In the genomic region with DNA sequence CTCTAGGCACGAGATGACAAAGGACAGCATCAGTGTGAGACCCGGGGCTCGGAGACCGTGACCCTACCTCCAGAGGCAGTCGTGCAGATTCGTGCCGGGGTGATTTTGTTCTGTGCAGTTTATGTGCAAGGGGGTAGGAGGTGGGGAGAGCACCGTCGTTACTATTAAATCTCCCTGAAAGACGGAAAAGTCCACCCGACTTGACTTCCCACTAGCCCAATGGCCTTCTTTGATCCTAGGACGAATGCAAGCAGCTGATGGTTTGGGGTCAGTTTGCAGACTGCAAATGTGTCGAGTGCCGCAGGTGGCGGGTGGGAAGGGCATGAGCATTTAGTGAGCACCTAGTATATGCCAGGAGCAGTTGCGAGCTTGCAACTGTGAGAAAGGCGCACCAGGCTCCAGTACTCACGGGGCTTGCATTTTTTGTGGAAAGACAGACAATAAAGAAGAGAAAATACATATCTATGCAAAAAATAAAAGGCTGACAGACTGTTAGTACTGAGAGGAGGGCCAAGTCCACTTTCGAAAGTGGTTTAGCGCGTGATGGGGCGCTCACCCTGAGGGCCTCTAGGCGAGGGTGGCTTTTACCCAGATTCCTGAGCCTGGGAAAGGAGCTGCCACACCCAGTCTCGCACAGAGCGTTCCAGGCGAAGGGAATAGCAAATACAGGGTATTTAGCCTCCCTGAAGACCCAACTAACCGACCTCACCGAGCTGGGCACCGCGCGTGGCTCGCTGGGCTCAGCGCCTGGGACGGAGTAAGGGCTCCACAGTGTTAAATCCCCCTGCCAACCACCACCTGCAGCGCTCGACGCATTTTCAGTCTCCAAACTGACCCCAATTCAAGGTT, we compare ENCODE assay signal across 8 cellular contexts. TPM values are rescaled to one million over a fixed set of nuclear protein-coding genes. Genes with fewer than 3 reads are reported as not detected.
DNase-seq lines count a peak whose midpoint lies in the region; ATAC-seq and TF ChIP-seq lines count a peak whose summit lies in the region.

No MANE protein-coding gene starts in this region.

- intact Hi-C loops in heart left ventricle (cut with DNase I), result loop anchor here (2.0 to 10.0 kb wide), 11 partner anchors 51 to 160 kb away; no protein-coding TSS in a partner anchor

- no peak for TF ChIP-seq POLR2A in heart left ventricle (IDR thresholded peaks at IDR 0.05)

- peaks cover 51% of the 10 kb centered on the region for H3K4me1 Mint-ChIP-seq in GM23338
- H3K4me1 Mint-ChIP-seq in activated T-helper 17 cell treated with anti-CD3 and anti-CD28 coated beads, Interleukin-2, amount 50 U/mL, for 72 hours, result peaks cover 28% of the 10 kb centered on the region
- H3K4me1 Mint-ChIP-seq in progenitor cell of endocrine pancreas (ENCODE audit: low read depth), result peaks cover 19% of the 10 kb centered on the region

- H3K27me3 ChIP-seq in GM23338 (ENCODE audit: insufficient read depth) (peaks cover 61% of the 10 kb centered on the region), MG63 (no peaks in the 10 kb centered on the region), heart left ventricle (no peaks in the 10 kb centered on the region)

- H3K36me3 Mint-ChIP-seq in GM23338 (ENCODE audit: low read depth) (peaks cover 14% of the 10 kb centered on the region), progenitor cell of endocrine pancreas (ENCODE audit: insufficient read depth) (no peaks in the 10 kb centered on the region)
- peaks cover 32% of the 10 kb centered on the region for H3K36me3 Mint-ChIP-seq in activated T-helper 17 cell treated with anti-CD3 and anti-CD28 coated beads, Interleukin-2, amount 50 U/mL, for 72 hours (ENCODE audit: low read depth)

- 9 to 11% (median 10%) methylated on average over 37 of the region's 37 CpGs for WGBS in heart left ventricle, 4 donors

- DNase-seq in GM23338 (ENCODE audit: low spot score), result peak; percentile 45
- peak; percentile 51 for DNase-seq in MG63
- peak in 3 of 5 donors; percentile 21 to 44 (median 25) for DNase-seq in heart left ventricle
- no peak for DNase-seq in progenitor cell of endocrine pancreas (ENCODE audit: low spot score, unreplicated experiment)
- DNase-seq in NCI-H2171 (lab: John Stamatoyannopoulos, UW), result no peak
- no peak for DNase-seq in NCI-H128 (lab: John Stamatoyannopoulos, UW; ENCODE audit: unreplicated experiment)

- H3K9me3 Mint-ChIP-seq in GM23338 (peaks cover 18% of the 10 kb centered on the region), progenitor cell of endocrine pancreas (ENCODE audit: low read depth) (peaks cover 3% of the 10 kb centered on the region)
- H3K9me3 Mint-ChIP-seq in activated T-helper 17 cell treated with anti-CD3 and anti-CD28 coated beads, Interleukin-2, amount 50 U/mL, for 72 hours, result no peaks in the 10 kb centered on the region

- peaks cover 26% of the 10 kb centered on the region for H3K79me2 ChIP-seq in GM23338 (replicated peaks; ENCODE audit: insufficient read depth)

- peaks cover 16% of the 10 kb centered on the region for H4K20me1 ChIP-seq in GM23338 (replicated peaks; ENCODE audit: insufficient read depth)

- H3K36me3 ChIP-seq in GM23338 (ENCODE audit: insufficient read depth), result peaks cover 3% of the 10 kb centered on the region; the same call in 1 of the 2 replicates
- H3K36me3 ChIP-seq in MG63, result no peaks in the 10 kb centered on the region
- no peaks in the 10 kb centered on the region for H3K36me3 ChIP-seq in heart left ventricle

- H3K27ac ChIP-seq in GM23338 (ENCODE audit: low read depth), result peak overlapping the region; percentile 46; the same call in 1 of the 2 replicates
- H3K27ac ChIP-seq in heart left ventricle, result peak overlapping the region; percentile 68 to 94 (median 88)

- H3K9me3 ChIP-seq in MG63 (no peaks in the 10 kb centered on the region), heart left ventricle (no peaks in the 10 kb centered on the region)

- H3K4me3 ChIP-seq in GM08714 (ENCODE audit: low read length) (peak overlapping the region; percentile 71), GM23338 (peak overlapping the region; percentile 80), MG63 (peak overlapping the region; percentile 95), heart left ventricle (peak overlapping the region; percentile 63 to 93 (median 80))

- no peaks in the 10 kb centered on the region for H3K9me2 ChIP-seq in GM23338 (ENCODE audit: insufficient read depth)

- TF ChIP-seq CTCF in GM23338 (conservative IDR thresholded peaks at IDR 0.05; ENCODE audit: low read depth in 2 of 2) (no peak), heart left ventricle (IDR thresholded peaks at IDR 0.05) (no peak), progenitor cell of endocrine pancreas (IDR thresholded peaks at IDR 0.05; ENCODE audit: unreplicated experiment) (no peak)

- H3K4me2 ChIP-seq in GM23338, result peak overlapping the region; percentile 72

- peaks cover 45% of the 10 kb centered on the region for H3K4me1 ChIP-seq in GM23338 (ENCODE audit: insufficient read depth)
- peaks cover 0 to 48% (median 11%) of the 10 kb centered on the region in 12 donors for H3K4me1 ChIP-seq in heart left ventricle

- H3K27ac Mint-ChIP-seq in GM23338, result peak overlapping the region; percentile 74; the same call in 1 of the 2 replicates
- peak overlapping the region; percentile 93 for H3K27ac Mint-ChIP-seq in activated T-helper 17 cell treated with anti-CD3 and anti-CD28 coated beads, Interleukin-2, amount 50 U/mL, for 72 hours
- peak overlapping the region; percentile 97 for H3K27ac Mint-ChIP-seq in progenitor cell of endocrine pancreas

- H3K4me3 Mint-ChIP-seq in GM23338, result peak overlapping the region; percentile 80
- H3K4me3 Mint-ChIP-seq in activated T-helper 17 cell treated with anti-CD3 and anti-CD28 coated beads, Interleukin-2, amount 50 U/mL, for 72 hours, result peak overlapping the region; percentile 92
- H3K4me3 Mint-ChIP-seq in progenitor cell of endocrine pancreas (ENCODE audit: low read depth), result peak overlapping the region; percentile 93

- H3K27me3 Mint-ChIP-seq in GM23338 (ENCODE audit: insufficient read depth, low read depth, poor library complexity), result peaks cover 33% of the 10 kb centered on the region
- H3K27me3 Mint-ChIP-seq in activated T-helper 17 cell treated with anti-CD3 and anti-CD28 coated beads, Interleukin-2, amount 50 U/mL, for 72 hours, result no peaks in the 10 kb centered on the region
- peaks cover 40% of the 10 kb centered on the region for H3K27me3 Mint-ChIP-seq in progenitor cell of endocrine pancreas

- ATAC-seq in GM23338 (peak; percentile 3), heart left ventricle (peak in 2 of 4 donors; percentile 1 to 5)
- peak; percentile 33 for ATAC-seq in activated T-helper 17 cell treated with anti-CD3 and anti-CD28 coated beads, Interleukin-2, amount 50 U/mL, for 72 hours (replicated peaks)

- H2AFZ ChIP-seq in GM23338, result peak overlapping the region; percentile 98

- peaks cover 17% of the 10 kb centered on the region; the same call in 1 of the 2 replicates for H3F3A ChIP-seq in GM23338 (replicated peaks; ENCODE audit: low read depth)

TF ChIP-seq in GM23338, 12 proteins besides CTCF, POLR2A, EP300 and RAD21:
- TF ChIP-seq NANOG (IDR thresholded peaks at IDR 0.05; ENCODE audit: borderline replicate concordance), result no peak
- TF ChIP-seq, protein P1, sequence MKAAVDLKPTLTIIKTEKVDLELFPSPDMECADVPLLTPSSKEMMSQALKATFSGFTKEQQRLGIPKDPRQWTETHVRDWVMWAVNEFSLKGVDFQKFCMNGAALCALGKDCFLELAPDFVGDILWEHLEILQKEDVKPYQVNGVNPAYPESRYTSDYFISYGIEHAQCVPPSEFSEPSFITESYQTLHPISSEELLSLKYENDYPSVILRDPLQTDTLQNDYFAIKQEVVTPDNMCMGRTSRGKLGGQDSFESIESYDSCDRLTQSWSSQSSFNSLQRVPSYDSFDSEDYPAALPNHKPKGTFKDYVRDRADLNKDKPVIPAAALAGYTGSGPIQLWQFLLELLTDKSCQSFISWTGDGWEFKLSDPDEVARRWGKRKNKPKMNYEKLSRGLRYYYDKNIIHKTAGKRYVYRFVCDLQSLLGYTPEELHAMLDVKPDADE (IDR thresholded peaks at IDR 0.05), result no peak
- TF ChIP-seq EZH2phosphoT487 (IDR thresholded peaks at IDR 0.05; ENCODE audit: unreplicated experiment), result no peak
- peak; percentile 51 for TF ChIP-seq EZH2 (IDR thresholded peaks at IDR 0.05; ENCODE audit: low read depth, unreplicated experiment)

RNA-seq across cellular contexts. Expression of a gene that starts 0.9 kb away (rescaled TPM):
- 13.4 and 15.7 TPM in 2 replicates for total RNA-seq in GM23338 (2014; rRNA removed; shearing (Covaris generic))
- polyA plus RNA-seq in GM23338 (2016; fragmentation: Nextera tagmentation; extraction: Ambion mirVana) (7.2 and 9.3 TPM in 2 replicates), heart left ventricle (1 to 10 TPM; 1.5 to 2.2 TPM)
- 2.3 and 5.6 TPM in 2 replicates for total RNA-seq in MG63 (2014; rRNA removed; shearing (Covaris generic); ENCODE audit: low replicate concordance)
- 10 to 100 TPM; 57.6 to 70.6 TPM for total RNA-seq in activated T-helper 17 cell treated with anti-CD3 and anti-CD28 coated beads, Interleukin-2, amount 50 U/mL, for 72 hours
- total RNA-seq in heart left ventricle (10 to 100 TPM in 1 of 9 donors, 1 to 10 TPM in 8; 1.9 to 14.3 (median 5.0) TPM), progenitor cell of endocrine pancreas (11.6 and 12.1 TPM in 2 replicates)

Comparison
In these comparisons a context has a peak if more than half of its experiments do, and no peak if none do; other contexts are left out.
1. DNase-seq: peak in GM23338 (single experiment), MG63 (single experiment) and heart left ventricle (3 of 5); none in progenitor cell of endocrine pancreas (single experiment), NCI-H2171 (single experiment) and NCI-H128 (single experiment).
2. Peak in every context shown above with its lines, with median percentiles within 50 percentile points of each other: H3K4me3 ChIP-seq, H3K27ac Mint-ChIP-seq and H3K4me3 Mint-ChIP-seq.